In the genomic region with DNA sequence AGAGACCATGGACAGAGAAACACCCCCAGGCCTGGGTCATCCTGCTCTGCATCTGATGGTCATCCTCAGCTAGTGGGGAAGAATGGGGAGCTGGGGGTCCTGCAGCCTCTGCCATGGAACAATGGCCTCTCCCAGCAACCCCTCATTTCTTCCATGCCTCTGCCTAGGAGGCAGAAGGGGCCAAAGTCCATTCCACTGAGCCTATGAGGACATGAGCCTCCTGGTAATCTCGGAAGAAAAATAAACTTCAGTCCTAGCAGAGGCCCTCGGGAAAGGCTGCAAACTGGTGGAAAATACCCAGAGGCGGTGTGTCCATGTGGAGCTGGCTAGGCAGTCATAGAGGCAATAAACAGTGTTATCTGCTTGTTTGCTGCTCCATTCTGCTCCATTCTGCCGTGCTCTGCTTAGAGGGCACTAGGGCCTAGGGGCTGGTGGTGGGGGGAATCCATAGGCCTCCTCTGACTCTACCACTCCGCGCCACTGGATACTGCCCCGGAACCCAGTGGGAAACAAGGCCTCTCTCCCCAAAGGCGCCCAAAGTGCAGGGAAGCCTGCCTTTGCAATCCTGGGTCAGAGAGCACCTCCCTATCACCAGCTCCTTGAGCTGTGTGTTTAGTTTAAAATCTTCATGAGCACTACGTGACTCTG, we compare ENCODE assay signal across 22 cellular contexts. TPM values are rescaled to one million over a fixed set of nuclear protein-coding genes. Genes with fewer than 3 reads are reported as not detected.
DNase-seq lines count a peak whose midpoint lies in the region; ATAC-seq and TF ChIP-seq lines count a peak whose summit lies in the region.
"Had no signal": no experiment of that assay in that cellular context is flagged by ENCODE, and none has a peak within 500 bp of the region (broad histone marks: within the 10 kb centered on the region; RNA-seq: fewer than 3 reads in every experiment).

No MANE protein-coding gene starts in this region.

- H4K91ac ChIP-seq in IMR-90 (ENCODE audit: insufficient read depth, low read depth, low read length) (no peak overlapping the region), mesenchymal stem cell (ENCODE audit: low read length) (peak overlapping the region; percentile 37)

- H3K4me1 Mint-ChIP-seq in CD8-positive, alpha-beta T cell (ENCODE audit: low read depth), result peaks cover 6% of the 10 kb centered on the region

- peak overlapping the region; percentile 16 for H2BK5ac ChIP-seq in IMR-90 (ENCODE audit: low read depth, low read length, poor library complexity, severe bottlenecking)
- no peak overlapping the region for H2BK5ac ChIP-seq in mesenchymal stem cell (ENCODE audit: low read depth, low read length, poor library complexity, severe bottlenecking)

- in situ Hi-C loops in IMR-90 (cut with MboI; ENCODE audit: low sequenced_read_pairs), result no loop called here

- no peak for TF ChIP-seq POLR2A in IMR-90 (IDR thresholded peaks at IDR 0.05; ENCODE audit: low read depth, low read length)

- POLR2A ChIA-PET in IMR-90 (lab: Charles Lee; ENCODE audit: unreplicated experiment), result no interaction called here
- POLR2A ChIA-PET in CD8-positive, alpha-beta T cell (lab: Charles Lee), result no interaction called here

- peak; percentile 55 for ATAC-seq in IMR-90 (ENCODE audit: low read depth)
- no peak for ATAC-seq in GM21576 (IDR thresholded peaks at IDR 0.05; ENCODE audit: unreplicated experiment)
- no peak for ATAC-seq in CD8-positive, alpha-beta T cell
- ATAC-seq in HG03439 (IDR thresholded peaks at IDR 0.05; ENCODE audit: unreplicated experiment), result no peak
- ATAC-seq: effector memory CD8-positive, alpha-beta T cell; left ventricle myocardium superior; Panc1 had no signal

- H2BK120ac ChIP-seq in IMR-90 (ENCODE audit: low read depth, low read length), result no peak overlapping the region
- H2BK120ac ChIP-seq in mesenchymal stem cell (ENCODE audit: low read depth, low read length), result peak overlapping the region; percentile 57

- H3K4me2 ChIP-seq in BLaER1 treated with 17β-estradiol and CSF1 and Interleukin-3, amounts not matched to agents 10 nM and 100 nM, result peak overlapping the region in 10 of 11 experiments; percentile 61 to 83 (median 72); a peak in 13 of 22 replicates
- no peak overlapping the region for H3K4me2 ChIP-seq in IMR-90 (ENCODE audit: low read depth, low read length)
- no peak overlapping the region for H3K4me2 ChIP-seq in mesenchymal stem cell (ENCODE audit: low read length, poor library complexity, severe bottlenecking)
- peak overlapping the region; percentile 91 for H3K4me2 ChIP-seq in skeletal muscle satellite cell (ENCODE audit: low read length)

- H3K23ac ChIP-seq in IMR-90 (ENCODE audit: low read depth, low read length) (no peak overlapping the region), mesenchymal stem cell (ENCODE audit: low read length in 2 of 2) (no peak overlapping the region)

- H4K8ac ChIP-seq in IMR-90 (ENCODE audit: low read depth in 2 of 2, low read length in 2 of 2) (peak overlapping the region in 1 of 2 experiments; percentile 32; a peak in 1 of 4 replicates), mesenchymal stem cell (ENCODE audit: low read length) (peak overlapping the region; percentile 55)

- TF ChIP-seq CTCF in IMR-90 (conservative IDR thresholded peaks at IDR 0.05; ENCODE audit: low read depth, low read length), result no peak
- TF ChIP-seq CTCF in CD8-positive, alpha-beta T cell (IDR thresholded peaks at IDR 0.05), result no peak

- H3K9me3 Mint-ChIP-seq in CD8-positive, alpha-beta T cell, result no peaks in the 10 kb centered on the region
- H3K9me3 Mint-ChIP-seq: activated B cell treated with CpG ODN at 0.5 μM for 24 hours; activated CD4-positive, alpha-beta memory T cell treated with anti-CD3 and anti-CD28 coated beads for 36 hours; effector memory CD8-positive, alpha-beta T cell had no signal

- no peaks in the 10 kb centered on the region for H3K36me3 ChIP-seq in BLaER1 treated with 17β-estradiol and CSF1 and Interleukin-3, amounts not matched to agents 10 nM and 100 nM
- H3K36me3 ChIP-seq in IMR-90 (ENCODE audit: control insufficient read depth, insufficient read depth, low read length) (no peaks in the 10 kb centered on the region), mesenchymal stem cell (ENCODE audit: control insufficient read depth in 1 of 2, insufficient read depth in 2 of 2, low read depth in 1 of 2, low read length in 2 of 2) (peaks cover 17 to 29% of the 10 kb centered on the region in 2 experiments), skeletal muscle satellite cell (ENCODE audit: insufficient read depth, low read length) (peaks cover 55% of the 10 kb centered on the region)
- no peaks in the 10 kb centered on the region for H3K36me3 ChIP-seq in CD8-positive, alpha-beta T cell (ENCODE audit: insufficient read depth, low read length)

- intact Hi-C loops in IMR-90 (cut with micrococcal nuclease), result no loop called here
- intact Hi-C loops in CD8-positive, alpha-beta T cell (cut with DNase I, micrococcal nuclease), result no loop called here

- 0 out of 2 replicates have a peak, but pooled peaks cover 6% of the 10 kb centered on the region for H3K9me1 ChIP-seq in IMR-90 (ENCODE audit: insufficient read depth, low read length)

- no peak overlapping the region for H3K4me3 ChIP-seq in BLaER1 treated with 17β-estradiol and CSF1 and Interleukin-3, amounts not matched to agents 10 nM and 100 nM
- H3K4me3 ChIP-seq in IMR-90 (ENCODE audit: insufficient read depth, low read depth, low read length) (no peak overlapping the region), mesenchymal stem cell (ENCODE audit: insufficient read depth in 1 of 2, low read depth in 1 of 2, low read length in 2 of 2) (no peak overlapping the region), skeletal muscle satellite cell (ENCODE audit: low read length) (no peak overlapping the region)
- no peak overlapping the region for H3K4me3 ChIP-seq in CD8-positive, alpha-beta T cell (ENCODE audit: low read depth, low read length)
- H3K4me3 ChIP-seq: skin epidermis had no signal

- no peak overlapping the region for H2BK12ac ChIP-seq in mesenchymal stem cell (ENCODE audit: low read length in 2 of 2)

- no peak overlapping the region for H2BK20ac ChIP-seq in IMR-90 (ENCODE audit: low read depth, low read length)

- no peak overlapping the region for H3K27ac Mint-ChIP-seq in CD8-positive, alpha-beta T cell
- H3K27ac Mint-ChIP-seq: activated B cell treated with CpG ODN at 0.5 μM for 24 hours; activated CD4-positive, alpha-beta memory T cell treated with anti-CD3 and anti-CD28 coated beads for 36 hours had no signal

- no peak overlapping the region for H3K18ac ChIP-seq in IMR-90 (ENCODE audit: low read depth, low read length)
- peak overlapping the region in 1 of 2 experiments; percentile 30 for H3K18ac ChIP-seq in mesenchymal stem cell (ENCODE audit: low read depth in 1 of 2, low read length in 2 of 2)

- H3K56ac ChIP-seq in IMR-90 (ENCODE audit: extremely low read depth, insufficient read depth, low read length), result no peak overlapping the region

- H4K5ac ChIP-seq in IMR-90 (ENCODE audit: low read depth, low read length), result peak overlapping the region; percentile 9; the same call in 1 of the 2 replicates

- H3K4me3 Mint-ChIP-seq in CD8-positive, alpha-beta T cell, result no peak overlapping the region
- H3K4me3 Mint-ChIP-seq: activated B cell treated with CpG ODN at 0.5 μM for 24 hours; activated CD4-positive, alpha-beta memory T cell treated with anti-CD3 and anti-CD28 coated beads for 36 hours; effector memory CD8-positive, alpha-beta T cell had no signal

- H3K14ac ChIP-seq in IMR-90 (replicated peaks; ENCODE audit: low read depth, low read length), result no peak overlapping the region
- peak overlapping the region in 1 of 2 experiments; percentile 18 for H3K14ac ChIP-seq in mesenchymal stem cell (ENCODE audit: low read length in 2 of 2)

- no peaks in the 10 kb centered on the region for H3K36me3 Mint-ChIP-seq in CD8-positive, alpha-beta T cell
- H3K36me3 Mint-ChIP-seq: activated CD4-positive, alpha-beta memory T cell treated with anti-CD3 and anti-CD28 coated beads for 36 hours had no signal

- H3K27ac ChIP-seq in BLaER1 treated with 17β-estradiol and CSF1 and Interleukin-3, amounts not matched to agents 10 nM and 100 nM, result no peak overlapping the region
- peak overlapping the region; percentile 7; the same call in 1 of the 2 replicates for H3K27ac ChIP-seq in IMR-90 (ENCODE audit: insufficient read depth, low read length)
- H3K27ac ChIP-seq in mesenchymal stem cell (ENCODE audit: low read length, poor library complexity, severe bottlenecking), result no peak overlapping the region
- H3K27ac ChIP-seq in CD8-positive, alpha-beta T cell (ENCODE audit: low read depth, low read length), result no peak overlapping the region
- H3K27ac ChIP-seq: parathyroid adenoma had no signal

- H3K4me1 ChIP-seq in BLaER1 treated with 17β-estradiol and CSF1 and Interleukin-3, amounts not matched to agents 10 nM and 100 nM, result peaks cover 38 to 65% (median 57%) of the 10 kb centered on the region in 10 experiments
- H3K4me1 ChIP-seq in IMR-90 (ENCODE audit: control insufficient read depth, insufficient read depth, low read length) (peaks cover 13% of the 10 kb centered on the region; the same call in 1 of the 2 replicates), mesenchymal stem cell (ENCODE audit: control insufficient read depth, insufficient read depth, low read depth, low read length) (peaks cover 51% of the 10 kb centered on the region), skeletal muscle satellite cell (ENCODE audit: control insufficient read depth, insufficient read depth, low read length) (peaks cover 38% of the 10 kb centered on the region)
- H3K4me1 ChIP-seq in CD8-positive, alpha-beta T cell (ENCODE audit: insufficient read depth, low read length), result peaks cover 16% of the 10 kb centered on the region

- H3K4ac ChIP-seq in IMR-90 (ENCODE audit: low read depth, low read length) (no peak overlapping the region), mesenchymal stem cell (ENCODE audit: low read depth in 1 of 2, low read length in 2 of 2) (peak overlapping the region in 1 of 2 experiments; percentile 47)

- no peak overlapping the region for H2AK5ac ChIP-seq in IMR-90 (ENCODE audit: low read depth, low read length)
- no peak overlapping the region for H2AK5ac ChIP-seq in mesenchymal stem cell (ENCODE audit: low read length, severe bottlenecking)

- H4K20me1 ChIP-seq in BLaER1 treated with 17β-estradiol and CSF1 and Interleukin-3, amounts not matched to agents 10 nM and 100 nM, result no peaks in the 10 kb centered on the region
- no peaks in the 10 kb centered on the region for H4K20me1 ChIP-seq in IMR-90 (ENCODE audit: insufficient read depth, low read length)

- BruUV-seq in IMR-90 (replicated peaks; lab: Mats Ljungman, UMichigan), result no TSS peak

- H3K27me3 ChIP-seq in BLaER1 treated with 17β-estradiol and CSF1 and Interleukin-3, amounts not matched to agents 10 nM and 100 nM, result peaks cover 11 to 21% (median 15%) of the 10 kb centered on the region in 11 experiments
- H3K27me3 ChIP-seq in IMR-90 (ENCODE audit: control insufficient read depth, insufficient read depth, low read length), result peaks cover 8% of the 10 kb centered on the region; the same call in 1 of the 2 replicates
- no peaks in the 10 kb centered on the region for H3K27me3 ChIP-seq in mesenchymal stem cell (ENCODE audit: control insufficient read depth in 1 of 2, insufficient read depth in 1 of 2, low read length in 2 of 2)
- no peaks in the 10 kb centered on the region for H3K27me3 ChIP-seq in skeletal muscle satellite cell (ENCODE audit: control insufficient read depth, insufficient read depth, low read length)
- peaks cover 5% of the 10 kb centered on the region for H3K27me3 ChIP-seq in CD8-positive, alpha-beta T cell (ENCODE audit: insufficient read depth, low read length)

- H2AK9ac ChIP-seq in IMR-90 (replicated peaks; ENCODE audit: low read depth, low read length, poor library complexity), result peak overlapping the region; percentile 77

- no peaks in the 10 kb centered on the region for H3K9me3 ChIP-seq in BLaER1 treated with 17β-estradiol and CSF1 and Interleukin-3, amounts not matched to agents 10 nM and 100 nM (replicated peaks in 1 of 11)
- no peaks in the 10 kb centered on the region for H3K9me3 ChIP-seq in IMR-90 (ENCODE audit: control insufficient read depth, insufficient read depth, low read length)
- H3K9me3 ChIP-seq in mesenchymal stem cell (ENCODE audit: control insufficient read depth, low read length), result no peaks in the 10 kb centered on the region
- H3K9me3 ChIP-seq in skeletal muscle satellite cell (replicated peaks; ENCODE audit: low read length), result no peaks in the 10 kb centered on the region
- no peaks in the 10 kb centered on the region for H3K9me3 ChIP-seq in CD8-positive, alpha-beta T cell (ENCODE audit: low read length)

- peak overlapping the region; percentile 77 for H2AFZ ChIP-seq in IMR-90 (replicated peaks; ENCODE audit: low read length, poor library complexity)
- peak overlapping the region; percentile 20 for H2AFZ ChIP-seq in mesenchymal stem cell (ENCODE audit: low read depth, low read length)
- H2AFZ ChIP-seq: parathyroid adenoma had no signal

- WGBS in IMR-90 (ENCODE audit: extremely low coverage in 2 of 2, insufficient read length in 1 of 2), 2 experiments, result 13% methylated on average over 3 of the region's 9 CpGs; no CpG with 5 or more reads in 1 of the 2 experiments
- 50% methylated on average over 9 of the region's 9 CpGs for WGBS in mesenchymal stem cell

- DNase-seq in IMR-90, result peak; percentile 48
- DNase-seq in mesenchymal stem cell, result peak; percentile 60
- DNase-seq in CD8-positive, alpha-beta T cell, result no peak
- no peak for DNase-seq in NOMO-1 treated with dmso at 0.1 percent for 144 hours (lab: John Stamatoyannopoulos, UW; ENCODE audit: unreplicated experiment)
- DNase-seq: activated B cell treated with CpG ODN at 0.5 μM for 24 hours; activated CD4-positive, alpha-beta memory T cell treated with anti-CD3 and anti-CD28 coated beads for 36 hours; activated T-cell treated with anti-CD3 and anti-CD28 coated beads for 4 hours; COR-L47; effector memory CD8-positive, alpha-beta T cell; GDM1; left ventricle myocardium superior; MM.1S; NCI-H1694; stimulated activated CD4-positive, alpha-beta T cell treated with anti-CD3 and anti-CD28 coated beads, Interleukin-4, amount 100 ng/mL, for 4 hours had no signal

- no peaks in the 10 kb centered on the region for H3K79me1 ChIP-seq in IMR-90 (ENCODE audit: low read depth in 1 of 2, low read length in 2 of 2)
- peaks cover 7% of the 10 kb centered on the region for H3K79me1 ChIP-seq in mesenchymal stem cell (replicated peaks; ENCODE audit: low read length, poor library complexity, severe bottlenecking)

- CTCF ChIA-PET in IMR-90 (lab: Yijun Ruan, JAX), result no interaction called here
- CTCF ChIA-PET in CD8-positive, alpha-beta T cell (lab: Charles Lee), result no interaction called here

- no peak for TF ChIP-seq RAD21 in IMR-90 (IDR thresholded peaks at IDR 0.05; ENCODE audit: low read length)

- H2BK15ac ChIP-seq in IMR-90 (ENCODE audit: low read depth, low read length) (no peak overlapping the region), mesenchymal stem cell (ENCODE audit: low read depth, poor library complexity, severe bottlenecking) (peak overlapping the region; percentile 30)

- dilution Hi-C loops in IMR-90 (cut with HindIII; ENCODE audit: low sequenced_read_pairs, unreplicated experiment), result no loop called here

- peak overlapping the region in 2 of 11 experiments; percentile 12 to 41; a peak in 1 of 22 replicates for H3K9ac ChIP-seq in BLaER1 treated with 17β-estradiol and CSF1 and Interleukin-3, amounts not matched to agents 10 nM and 100 nM
- H3K9ac ChIP-seq in IMR-90 (ENCODE audit: low read depth, low read length) (no peak overlapping the region), mesenchymal stem cell (ENCODE audit: low read length) (no peak overlapping the region), skeletal muscle satellite cell (ENCODE audit: low read depth, low read length) (no peak overlapping the region)
- H3K9ac ChIP-seq: parathyroid adenoma had no signal

- peaks cover 9% of the 10 kb centered on the region for H3K27me3 Mint-ChIP-seq in CD8-positive, alpha-beta T cell (ENCODE audit: low read depth)

RNA-seq across cellular contexts. Expression of a gene that starts 4.5 kb away (rescaled TPM):
- total RNA-seq in IMR-90 (2012; rRNA removed), result 0.28 and 0.36 TPM in 2 replicates
- 0.39 and 0.42 TPM in 2 replicates for polyA plus RNA-seq in IMR-90 (2012; rRNA removed)
- polyA plus RNA-seq in IMR-90 (2012; cell fraction: cytosol; rRNA removed), result 0.21 and 1.0 TPM in 2 replicates
- polyA plus RNA-seq in IMR-90 (2012; cell fraction: nucleus; rRNA removed; ENCODE audit: low replicate concordance), result 0.28 and 0.52 TPM in 2 replicates
- 6.4 TPM for polyA plus RNA-seq in mesenchymal stem cell (2013, experiment 1 of 2)
- polyA plus RNA-seq in mesenchymal stem cell (2013, experiment 2 of 2), result 6.8 TPM
- 4.3 and 6.8 TPM in 2 replicates for total RNA-seq in skeletal muscle satellite cell (2012; rRNA removed)
- under 1 TPM in 1 of 2 experiments, not detected in 1; 0.44 TPM for total RNA-seq in CD8-positive, alpha-beta T cell
- total RNA-seq: activated B cell treated with CpG ODN at 0.5 μM for 24 hours had no signal

RNA-seq across cellular contexts. Expression of a gene that starts 27.9 kb away (rescaled TPM):
- total RNA-seq in IMR-90 (2012; rRNA removed), result 0.72 and 1.1 TPM in 2 replicates
- 1.2 and 1.7 TPM in 2 replicates for polyA plus RNA-seq in IMR-90 (2012; rRNA removed)
- 0.44 and 0.67 TPM in 2 replicates for polyA plus RNA-seq in IMR-90 (2012; cell fraction: cytosol; rRNA removed)
- polyA plus RNA-seq in IMR-90 (2012; cell fraction: nucleus; rRNA removed; ENCODE audit: low replicate concordance), result 3.6 and 5.3 TPM in 2 replicates
- polyA plus RNA-seq in mesenchymal stem cell (2013, experiment 1 of 2), result 0.41 TPM
- polyA plus RNA-seq in mesenchymal stem cell (2013, experiment 2 of 2), result 0.52 TPM
- total RNA-seq in skeletal muscle satellite cell (2012; rRNA removed), result 0.22 and 1.5 TPM in 2 replicates
- total RNA-seq in CD8-positive, alpha-beta T cell, result 10 to 100 TPM in 1 of 2 experiments, 1 to 10 TPM in 1; 8.9 to 10.8 TPM
- total RNA-seq: H4 had no signal

RNA-seq across cellular contexts. Expression of a gene that starts 51.8 kb away (rescaled TPM):
- total RNA-seq in IMR-90 (2012; rRNA removed), result 69.4 and 70.1 TPM in 2 replicates
- 63.6 and 73.9 TPM in 2 replicates for polyA plus RNA-seq in IMR-90 (2012; rRNA removed)
- 54.6 and 57.1 TPM in 2 replicates for polyA plus RNA-seq in IMR-90 (2012; cell fraction: cytosol; rRNA removed)
- 33.1 and 55.7 TPM in 2 replicates for polyA plus RNA-seq in IMR-90 (2012; cell fraction: nucleus; rRNA removed; ENCODE audit: low replicate concordance)
- polyA plus RNA-seq in mesenchymal stem cell (2013, experiment 1 of 2), result 35.8 TPM
- 30.3 TPM for polyA plus RNA-seq in mesenchymal stem cell (2013, experiment 2 of 2)
- 27.5 and 49.2 TPM in 2 replicates for total RNA-seq in skeletal muscle satellite cell (2012; rRNA removed)
- total RNA-seq in CD8-positive, alpha-beta T cell, result 10 to 100 TPM; 19.8 to 20.6 TPM

Comparison
In these comparisons a context has a peak if more than half of its experiments do, and no peak if none do; other contexts are left out.
1. H3K4me2 ChIP-seq: peak in BLaER1 treated with 17β-estradiol and CSF1 and Interleukin-3, amounts not matched to agents 10 nM and 100 nM (10 of 11) and skeletal muscle satellite cell (single experiment); none in IMR-90 (single experiment) and mesenchymal stem cell (single experiment).
2. DNase-seq: peak in IMR-90 (single experiment) and mesenchymal stem cell (single experiment); none in CD8-positive, alpha-beta T cell (0 of 7) and NOMO-1 treated with dmso at 0.1 percent for 144 hours (single experiment).